ENCODE assay signal across 8 cellular contexts in the genomic region with DNA sequence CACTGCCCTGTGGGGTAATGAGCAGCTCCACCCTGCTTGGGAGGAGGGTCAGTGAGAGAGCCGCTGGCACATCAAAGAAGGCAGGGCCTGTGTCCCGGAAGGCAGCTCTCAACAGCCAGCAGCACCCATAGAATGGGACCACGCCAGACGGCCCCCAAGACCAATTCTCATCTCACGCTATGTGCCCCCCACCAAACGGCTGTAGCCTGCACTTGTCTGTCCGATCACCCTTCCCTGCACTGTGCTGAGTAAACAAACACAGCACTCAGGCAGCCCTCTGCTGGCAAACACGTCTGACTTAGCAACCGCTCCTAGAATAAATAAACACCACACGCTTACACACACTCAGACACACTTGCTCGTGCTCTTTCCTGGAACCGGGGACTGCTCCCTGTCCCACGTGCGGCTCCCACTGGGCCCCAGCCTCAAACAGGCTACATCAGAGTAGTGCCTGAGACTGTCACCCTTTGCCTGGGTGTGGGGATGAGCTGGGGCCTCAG. TPM values are rescaled to one million over a fixed set of nuclear protein-coding genes. Genes with fewer than 3 reads are reported as not detected.
DNase-seq lines count a peak whose midpoint lies in the region; ATAC-seq and TF ChIP-seq lines count a peak whose summit lies in the region.

No MANE protein-coding gene starts in this region.

- TF ChIP-seq CTCF in 22Rv1 (IDR thresholded peaks at IDR 0.05) (peak; percentile 45), IMR-90 (conservative IDR thresholded peaks at IDR 0.05; ENCODE audit: low read depth, low read length) (peak; percentile 39)

- H2BK5ac ChIP-seq in IMR-90 (ENCODE audit: low read depth, low read length, poor library complexity, severe bottlenecking): peak overlapping the region; percentile 28

- peak; percentile 3; the same call in 1 of the 2 replicates for TF ChIP-seq RAD21 in IMR-90 (IDR thresholded peaks at IDR 0.05; ENCODE audit: low read length)

- H3K36me3 ChIP-seq in IMR-90 (ENCODE audit: control insufficient read depth, insufficient read depth, low read length): no peaks in the 10 kb centered on the region
- no peaks in the 10 kb centered on the region for H3K36me3 ChIP-seq in skeletal muscle tissue (ENCODE audit: control insufficient read depth in 3 of 3, insufficient read depth in 3 of 3, low read length in 3 of 3)
- H3K36me3 ChIP-seq in effector memory CD4-positive, alpha-beta T cell (ENCODE audit: control insufficient read depth, insufficient read depth, low read length): no peaks in the 10 kb centered on the region

- H4K20me1 ChIP-seq in IMR-90 (ENCODE audit: insufficient read depth, low read length): no peaks in the 10 kb centered on the region

- CTCF ChIA-PET in IMR-90 (lab: Yijun Ruan, JAX): no interaction called here

- no TSS peak for BruUV-seq in IMR-90 (replicated peaks; lab: Mats Ljungman, UMichigan)

- H3K27me3 ChIP-seq in IMR-90 (ENCODE audit: control insufficient read depth, insufficient read depth, low read length) (peaks cover 37% of the 10 kb centered on the region), skeletal muscle tissue (ENCODE audit: control insufficient read depth in 3 of 3, insufficient read depth in 3 of 3, low read length in 3 of 3) (no peaks in the 10 kb centered on the region)
- no peaks in the 10 kb centered on the region for H3K27me3 ChIP-seq in effector memory CD4-positive, alpha-beta T cell (replicated peaks; ENCODE audit: control insufficient read depth, insufficient read depth, low read length, poor library complexity, severe bottlenecking)

- H3K9me3 ChIP-seq in IMR-90 (ENCODE audit: control insufficient read depth, insufficient read depth, low read length) (no peaks in the 10 kb centered on the region), skeletal muscle tissue (ENCODE audit: control insufficient read depth in 3 of 3, low read length in 3 of 3) (no peaks in the 10 kb centered on the region)
- no peaks in the 10 kb centered on the region for H3K9me3 ChIP-seq in effector memory CD4-positive, alpha-beta T cell (ENCODE audit: control insufficient read depth, low read length)

- H3K56ac ChIP-seq in IMR-90 (ENCODE audit: extremely low read depth, insufficient read depth, low read length): no peak overlapping the region

- no peak overlapping the region for H3K23ac ChIP-seq in IMR-90 (ENCODE audit: low read depth, low read length)

- peaks cover 27% of the 10 kb centered on the region for H3K4me1 ChIP-seq in IMR-90 (ENCODE audit: control insufficient read depth, insufficient read depth, low read length)
- peaks cover 52 to 55% (median 55%) of the 10 kb centered on the region in 3 donors for H3K4me1 ChIP-seq in skeletal muscle tissue (ENCODE audit: control insufficient read depth in 3 of 3, insufficient read depth in 3 of 3, low read length in 3 of 3)
- H3K4me1 ChIP-seq in effector memory CD4-positive, alpha-beta T cell (ENCODE audit: control insufficient read depth, insufficient read depth, low read length, poor library complexity, severe bottlenecking): no peaks in the 10 kb centered on the region

- no peak overlapping the region; the same call in 1 of the 2 replicates for H3K18ac ChIP-seq in IMR-90 (ENCODE audit: low read depth, low read length)

- no peak overlapping the region; the same call in 1 of the 2 replicates for H4K5ac ChIP-seq in IMR-90 (ENCODE audit: low read depth, low read length)

- no peak overlapping the region for H2AK9ac ChIP-seq in IMR-90 (replicated peaks; ENCODE audit: low read depth, low read length, poor library complexity)

- no peak overlapping the region for H4K91ac ChIP-seq in IMR-90 (ENCODE audit: insufficient read depth, low read depth, low read length)

- no peak overlapping the region for H3K27ac ChIP-seq in 22Rv1
- no peak overlapping the region for H3K27ac ChIP-seq in IMR-90 (ENCODE audit: insufficient read depth, low read length)
- peak overlapping the region; percentile 87 for H3K27ac ChIP-seq in skeletal muscle tissue (ENCODE audit: low read depth, low read length)
- no peak overlapping the region for H3K27ac ChIP-seq in effector memory CD4-positive, alpha-beta T cell (ENCODE audit: insufficient read depth, low read length, poor library complexity, severe bottlenecking)

- peak overlapping the region in 1 of 2 experiments; percentile 11; a peak in 1 of 4 replicates for H4K8ac ChIP-seq in IMR-90 (ENCODE audit: low read depth in 2 of 2, low read length in 2 of 2)

- H2BK120ac ChIP-seq in IMR-90 (ENCODE audit: low read depth, low read length): no peak overlapping the region

- peak; percentile 85 for ATAC-seq in IMR-90 (ENCODE audit: low read depth)
- peak; percentile 47 for ATAC-seq in SK-N-SH treated with all-trans-retinoic acid at 6 μM for 48 hours
- ATAC-seq in HG03135 (IDR thresholded peaks at IDR 0.05; ENCODE audit: unreplicated experiment): no peak

- 24% methylated on average over 2 of the region's 14 CpGs; no CpG with 5 or more reads in 1 of the 2 experiments for WGBS in IMR-90 (ENCODE audit: extremely low coverage in 2 of 2, insufficient read length in 1 of 2), 2 experiments

- peak overlapping the region; percentile 58 for H3K4me2 ChIP-seq in IMR-90 (ENCODE audit: low read depth, low read length)

- peak overlapping the region; percentile 1 for H2AFZ ChIP-seq in IMR-90 (replicated peaks; ENCODE audit: low read length, poor library complexity)

- H3K9me1 ChIP-seq in IMR-90 (ENCODE audit: insufficient read depth, low read length): no peaks in the 10 kb centered on the region

- DNase-seq in IMR-90 (peak; percentile 95), hepatic stellate cell (ENCODE audit: low spot score) (peak; percentile 76)
- DNase-seq in stimulated activated CD4-positive, alpha-beta T cell treated with anti-CD3 and anti-CD28 coated beads, Interleukin-2, amount 100 ng/mL, for 24 hours: no peak
- no peak for DNase-seq in effector memory CD4-positive, alpha-beta T cell

- H2AK5ac ChIP-seq in IMR-90 (ENCODE audit: low read depth, low read length): no peak overlapping the region

- no peak for TF ChIP-seq POLR2A in IMR-90 (IDR thresholded peaks at IDR 0.05; ENCODE audit: low read depth, low read length)

- no peak overlapping the region for H3K4ac ChIP-seq in IMR-90 (ENCODE audit: low read depth, low read length)

- no peak overlapping the region for H3K14ac ChIP-seq in IMR-90 (replicated peaks; ENCODE audit: low read depth, low read length)

- POLR2A ChIA-PET in IMR-90 (lab: Charles Lee; ENCODE audit: unreplicated experiment): no interaction called here

- H2BK20ac ChIP-seq in IMR-90 (ENCODE audit: low read depth, low read length): no peak overlapping the region

- H3K4me3 ChIP-seq in IMR-90 (ENCODE audit: insufficient read depth, low read depth, low read length) (no peak overlapping the region), skeletal muscle tissue (ENCODE audit: low read length in 3 of 3) (peak overlapping the region in 2 of 3 donors; percentile 22 to 36)
- no peak overlapping the region for H3K4me3 ChIP-seq in effector memory CD4-positive, alpha-beta T cell (ENCODE audit: insufficient read depth, low read depth, low read length, poor library complexity, severe bottlenecking)

- dilution Hi-C loops in IMR-90 (cut with HindIII; ENCODE audit: low sequenced_read_pairs, unreplicated experiment): no loop called here

- in situ Hi-C loops in IMR-90 (cut with MboI; ENCODE audit: low sequenced_read_pairs): no loop called here

- intact Hi-C loops in IMR-90 (cut with micrococcal nuclease): no loop called here

- H3K9ac ChIP-seq in IMR-90 (ENCODE audit: low read depth, low read length) (no peak overlapping the region), skeletal muscle tissue (ENCODE audit: low read depth in 1 of 3, low read length in 3 of 3) (peak overlapping the region; percentile 28 to 71 (median 56))

- no peak overlapping the region for H2BK15ac ChIP-seq in IMR-90 (ENCODE audit: low read depth, low read length)

- H3K79me1 ChIP-seq in IMR-90 (ENCODE audit: low read depth in 1 of 2, low read length in 2 of 2): no peaks in the 10 kb centered on the region

TF ChIP-seq in IMR-90, 13 proteins besides CTCF, POLR2A, EP300 and RAD21 (continues in another document):
- TF ChIP-seq RFX5 (IDR thresholded peaks at IDR 0.05; ENCODE audit: low read depth, low read length): no peak
- TF ChIP-seq, protein P1, sequence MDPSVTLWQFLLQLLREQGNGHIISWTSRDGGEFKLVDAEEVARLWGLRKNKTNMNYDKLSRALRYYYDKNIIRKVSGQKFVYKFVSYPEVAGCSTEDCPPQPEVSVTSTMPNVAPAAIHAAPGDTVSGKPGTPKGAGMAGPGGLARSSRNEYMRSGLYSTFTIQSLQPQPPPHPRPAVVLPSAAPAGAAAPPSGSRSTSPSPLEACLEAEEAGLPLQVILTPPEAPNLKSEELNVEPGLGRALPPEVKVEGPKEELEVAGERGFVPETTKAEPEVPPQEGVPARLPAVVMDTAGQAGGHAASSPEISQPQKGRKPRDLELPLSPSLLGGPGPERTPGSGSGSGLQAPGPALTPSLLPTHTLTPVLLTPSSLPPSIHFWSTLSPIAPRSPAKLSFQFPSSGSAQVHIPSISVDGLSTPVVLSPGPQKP (IDR thresholded peaks at IDR 0.05; ENCODE audit: borderline replicate concordance, low read depth, low read length): no peak

TF ChIP-seq in SK-N-SH treated with all-trans-retinoic acid at 6 μM for 48 hours, 23 proteins besides CTCF, POLR2A, EP300 and RAD21:
- TF ChIP-seq ZFP30 (CRISPR knock-in tag; IDR thresholded peaks at IDR 0.05): no peak
- no peak for TF ChIP-seq ZFP3 (CRISPR knock-in tag; IDR thresholded peaks at IDR 0.05)

RNA-seq across cellular contexts. Expression of gene CDON, which starts 53.2 kb away (rescaled TPM):
- total RNA-seq in IMR-90 (2012; rRNA removed) (2.2 and 3.8 TPM in 2 replicates), skeletal muscle tissue (28.7 TPM)
- 1.2 and 1.4 TPM in 2 replicates for polyA plus RNA-seq in IMR-90 (2012; rRNA removed)
- 0.74 and 1.0 TPM in 2 replicates for polyA plus RNA-seq in IMR-90 (2012; cell fraction: cytosol; rRNA removed)
- 0.65 and 2.6 TPM in 2 replicates for polyA plus RNA-seq in IMR-90 (2012; cell fraction: nucleus; rRNA removed; ENCODE audit: low replicate concordance)

Comparison
In these comparisons a context has a peak if more than half of its experiments do, and no peak if none do; other contexts are left out.
1. DNase-seq: peak in IMR-90 (single experiment) and hepatic stellate cell (single experiment); none in stimulated activated CD4-positive, alpha-beta T cell treated with anti-CD3 and anti-CD28 coated beads, Interleukin-2, amount 100 ng/mL, for 24 hours (0 of 2) and effector memory CD4-positive, alpha-beta T cell (0 of 3).
2. H3K4me3 ChIP-seq: peak in skeletal muscle tissue (2 of 3); none in IMR-90 (single experiment) and effector memory CD4-positive, alpha-beta T cell (single experiment).